In genomic region chr17:62062313-62062712, GRCh38 we compare ENCODE assay signal across 10 cellular contexts. TPM values are rescaled to one million over a fixed set of nuclear protein-coding genes. Genes with fewer than 3 reads are reported as not detected.
DNase-seq lines count a peak whose midpoint lies in the region; ATAC-seq, FAIRE-seq and TF ChIP-seq lines count a peak whose summit lies in the region.
"Had no signal": no experiment of that assay in that cellular context is flagged by ENCODE, and none has a peak within 500 bp of the region (broad histone marks: within the 10 kb centered on the region; RNA-seq: fewer than 3 reads in every experiment).

No MANE protein-coding gene starts in this region.

- CTCF ChIA-PET in K562 (lab: Yijun Ruan, JAX; ENCODE audit: low intra/inter-chr PET ratio) = no interaction called here
- CTCF ChIA-PET in RWPE1 (lab: Yijun Ruan, JAX) = no interaction called here

- peak overlapping the region; percentile 98 for H3K4me2 ChIP-seq in K562 (ENCODE audit: insufficient read depth, low read length)

- no peak for TF ChIP-seq EP300 in K562 (IDR thresholded peaks at IDR 0.05; ENCODE audit: low read length)

- in situ Hi-C loops in K562 (cut with MboI) = no loop called here

- no peak for TF ChIP-seq CTCF in BE2C (IDR thresholded peaks at IDR 0.05; ENCODE audit: low read depth, low read length)
- TF ChIP-seq CTCF in K562 (IDR thresholded peaks at IDR 0.05 in 2 of 3, conservative IDR thresholded peaks at IDR 0.05 in 1 of 3; ENCODE audit: insufficient read depth in 2 of 3, low read depth in 1 of 3, low read length in 3 of 3) = no peak
- TF ChIP-seq CTCF in mucosa of descending colon (IDR thresholded peaks at IDR 0.05) = no peak
- TF ChIP-seq CTCF in RWPE1 (conservative IDR thresholded peaks at IDR 0.05; ENCODE audit: low read depth) = no peak

- BruUV-seq in K562 (replicated peaks; lab: Mats Ljungman, UMichigan) = no TSS peak

- WGBS in K562 (ENCODE audit: insufficient coverage, low coverage, missing lambda C conversion rate) = 0% methylated on average over 1 of the region's 1 CpG

- H3K4me3 ChIP-seq in BE2C (ENCODE audit: low read depth, low read length) (peak overlapping the region; percentile 98), K562 (peak overlapping the region; percentile 86), mucosa of descending colon (no peak overlapping the region)

- H3K4me1 ChIP-seq in BE2C (no peaks in the 10 kb centered on the region), K562 (replicated peaks in 1 of 2; ENCODE audit: control insufficient read depth in 2 of 2, insufficient read depth in 2 of 2, low read length in 2 of 2) (peaks cover 4 to 7% of the 10 kb centered on the region in 2 experiments; a peak in 3 of 5 replicates), mucosa of descending colon (ENCODE audit: low read depth) (peaks cover 43% of the 10 kb centered on the region)
- H3K4me1 ChIP-seq: colonic mucosa had no signal

- TF ChIP-seq RAD21 in K562 (CRISPR knock-in tag; conservative IDR thresholded peaks at IDR 0.05 in 1 of 2, IDR thresholded peaks at IDR 0.05 in 1 of 2) = no peak

- peaks cover 27% of the 10 kb centered on the region for H4K20me1 ChIP-seq in K562 (replicated peaks; ENCODE audit: control insufficient read depth, insufficient read depth, low read length)

- no peak for ATAC-seq in K562
- peak; percentile 3 for ATAC-seq in mucosa of descending colon
- no peak for ATAC-seq in GM21737 (IDR thresholded peaks at IDR 0.05; ENCODE audit: unreplicated experiment)

- no peak for TF ChIP-seq POLR2A in K562 (conservative IDR thresholded peaks at IDR 0.05)

- no peak overlapping the region for H2AFZ ChIP-seq in K562 (ENCODE audit: low read depth, low read length)

- H3K27me3 ChIP-seq in BE2C (no peaks in the 10 kb centered on the region), K562 (ENCODE audit: control insufficient read depth in 2 of 2, insufficient read depth in 2 of 2, low read length in 2 of 2) (no peaks in the 10 kb centered on the region)
- H3K27me3 ChIP-seq: colonic mucosa had no signal

- no peaks in the 10 kb centered on the region for H3K9me1 ChIP-seq in K562 (ENCODE audit: control insufficient read depth, insufficient read depth, low read length)

- POLR2A ChIA-PET in K562 (lab: Yijun Ruan, JAX) (interaction anchor here (1.3 to 3.2 kb wide), 2 partner anchors 9 to 47 kb away, joined by 3 to 16 read pairs; no protein-coding TSS in a partner anchor), RWPE1 (lab: Yijun Ruan, JAX; ENCODE audit: low non-redundant PET) (no interaction called here)

- peak overlapping the region in 1 of 2 experiments; percentile 83; a peak in 2 of 4 replicates for H3K9ac ChIP-seq in K562 (ENCODE audit: insufficient read depth in 1 of 2, low read depth in 2 of 2, low read length in 2 of 2)

- peaks cover 84% of the 10 kb centered on the region for H3K79me2 ChIP-seq in K562 (ENCODE audit: control insufficient read depth, insufficient read depth, low read length)

- DNase-seq in BE2C = no peak
- no peak for DNase-seq in HTR-8/SVneo (ENCODE audit: insufficient read length, low spot score)
- no peak for DNase-seq in K562 (ENCODE audit: extremely low read depth in 1 of 4, low spot score in 3 of 4)
- no peak for DNase-seq in mucosa of descending colon
- DNase-seq in RWPE1 (ENCODE audit: low spot score) = no peak
- no peak for DNase-seq in NAMALWA (ENCODE audit: low spot score)
- no peak for DNase-seq in DMS 273 (lab: John Stamatoyannopoulos, UW; ENCODE audit: unreplicated experiment)
- DNase-seq: colonic mucosa had no signal

- H3K27ac ChIP-seq in K562 (ENCODE audit: extremely low read depth, low read depth, low read length) (peak overlapping the region; percentile 89), RWPE1 (no peak overlapping the region)
- H3K27ac ChIP-seq: colonic mucosa had no signal

- intact Hi-C loops in K562 (cut with micrococcal nuclease) = no loop called here
- intact Hi-C loops in mucosa of descending colon (cut with DNase I, micrococcal nuclease) = no loop called here

- H3K9me3 ChIP-seq in BE2C = no peaks in the 10 kb centered on the region
- H3K9me3 ChIP-seq in K562 (replicated peaks; ENCODE audit: control insufficient read depth, insufficient read depth, low read depth, low read length) = no peaks in the 10 kb centered on the region
- H3K9me3 ChIP-seq in mucosa of descending colon = no peaks in the 10 kb centered on the region
- H3K9me3 ChIP-seq: colonic mucosa had no signal

- FAIRE-seq in HTR-8/SVneo (lab: Jason Lieb, UNC) (peak; percentile 31), K562 (lab: Jason Lieb, UNC) (peak; percentile 26)
- FAIRE-seq: GM12892 had no signal

- H3K36me3 ChIP-seq in BE2C = peaks cover 26% of the 10 kb centered on the region
- peaks cover 55% of the 10 kb centered on the region for H3K36me3 ChIP-seq in K562 (ENCODE audit: control insufficient read depth, insufficient read depth, low read length)
- H3K36me3 ChIP-seq in mucosa of descending colon (ENCODE audit: low read depth) = no peaks in the 10 kb centered on the region
- H3K36me3 ChIP-seq: colonic mucosa had no signal

TF ChIP-seq in K562, 482 proteins besides CTCF, POLR2A, EP300 and RAD21 (continues in another document):
- TF ChIP-seq PBX2 (CRISPR knock-in tag; IDR thresholded peaks at IDR 0.05; ENCODE audit: low read depth) (no peak), PBX2 (tag; conservative IDR thresholded peaks at IDR 0.05; ENCODE audit: low read depth) (no peak), SMARCA4 (IDR thresholded peaks at IDR 0.05) (peak; percentile 22; the same call in 1 of the 2 replicates), MLLT1 (IDR thresholded peaks at IDR 0.05) (peak; percentile 34 to 47; a peak in 1 of 4 replicates), HOMEZ (CRISPR knock-in tag; IDR thresholded peaks at IDR 0.05) (no peak)

RNA-seq across cellular contexts. Expression of gene MED13, which starts 2.8 kb away (rescaled TPM):
- polyA plus RNA-seq in BE2C (2012; ENCODE audit: insufficient read depth, insufficient read length, low read depth) = 15.9 TPM
- 264 and 586 TPM in 2 replicates for total RNA-seq in K562 (2011; cell fraction: chromatin; rRNA removed; ENCODE audit: low replicate concordance)
- 98.4 and 126 TPM in 2 replicates for total RNA-seq in K562 (2011; cell fraction: nucleolus; rRNA removed)
- total RNA-seq in K562 (2011; cell fraction: nucleoplasm; rRNA removed) = 186 and 199 TPM in 2 replicates
- total RNA-seq in K562 (2014; rRNA removed) = 25.1 and 26.9 TPM in 2 replicates
- total RNA-seq in K562 (2014; rRNA removed; fragmentation: Illumina TruSeq; extraction: Trizol) = 48.4 and 55.0 TPM in 2 replicates
- total RNA-seq in K562 (2015; rRNA removed; fragmentation: Illumina TruSeq; extraction: Trizol) = 42.5 and 45.4 TPM in 2 replicates
- total RNA-seq in K562 (2021) = 42.6 and 46.3 TPM in 2 replicates
- polyA plus RNA-seq in K562 (2011; rRNA removed) = 36.5 and 36.7 TPM in 2 replicates
- polyA plus RNA-seq in K562 (2011; cell fraction: cytosol; rRNA removed) = 9.9 and 16.5 TPM in 2 replicates
- polyA plus RNA-seq in K562 (2011; cell fraction: nucleus; rRNA removed) = 45.0 and 51.7 TPM in 2 replicates
- polyA plus RNA-seq in K562 (2012) = 10.9 and 13.8 TPM in 2 replicates
- polyA plus RNA-seq in K562 (2014; fragmentation: Illumina TruSeq; extraction: Trizol) = 26.5 and 28.2 TPM in 2 replicates
- polyA plus RNA-seq in K562 (2014; fragmentation: Nextera tagmentation; extraction: Ambion mirVana) = 1 to 10 TPM; 5.4 to 6.1 TPM
- polyA plus RNA-seq in K562 (2014; rRNA removed) = 11.0 and 13.5 TPM in 2 replicates
- polyA minus RNA-seq in K562 (2011; rRNA and poly(A)+ RNA removed) = 235 and 248 TPM in 2 replicates
- 64.0 and 69.1 TPM in 2 replicates for polyA minus RNA-seq in K562 (2011; cell fraction: cytosol; rRNA and poly(A)+ RNA removed)
- 46.3 and 105 TPM in 2 replicates for polyA minus RNA-seq in K562 (2011; cell fraction: nucleus; rRNA and poly(A)+ RNA removed)
- 100 to 1,000 TPM in 1 of 3 donors, 10 to 100 TPM in 2; 71.1 to 104 (median 82.4) TPM for total RNA-seq in mucosa of descending colon
